In genomic region chr11:19995131-19995530, GRCh38 we compare ENCODE assay signal across 11 cellular contexts.
DNase-seq lines count a peak whose midpoint lies in the region; ATAC-seq, FAIRE-seq and TF ChIP-seq lines count a peak whose summit lies in the region.
"Had no signal": no experiment of that assay in that cellular context is flagged by ENCODE, and none has a peak within 500 bp of the region (broad histone marks: within the 10 kb centered on the region; RNA-seq: fewer than 3 reads in every experiment).

No MANE protein-coding gene starts in this region.

- no TSS peak for BruUV-seq in K562 (replicated peaks; lab: Mats Ljungman, UMichigan)

- peak; percentile 86 for FAIRE-seq in K562 (lab: Jason Lieb, UNC)

- H3K9me3 Mint-ChIP-seq in type B pancreatic cell: peaks cover 5% of the 10 kb centered on the region
- H3K9me3 Mint-ChIP-seq: natural killer cell treated with Interleukin-12 subunit alpha and Interleukin-12 subunit beta and Interleukin-15 and Interleukin-18, amount 100 ng/mL, for 72 hours had no signal

- no peaks in the 10 kb centered on the region for H3K79me2 ChIP-seq in K562 (ENCODE audit: control insufficient read depth, insufficient read depth, low read length)

- H3K9me1 ChIP-seq in K562 (ENCODE audit: control insufficient read depth, insufficient read depth, low read length): no peaks in the 10 kb centered on the region

- H3K27ac ChIP-seq in K562 (ENCODE audit: extremely low read depth, low read depth, low read length) (peak overlapping the region; percentile 32; the same call in 1 of the 3 replicates), right atrium auricular region (peak overlapping the region in 1 of 2 donors; percentile 49)
- H3K27ac ChIP-seq: esophagus muscularis mucosa had no signal

- POLR2A ChIA-PET in K562 (lab: Yijun Ruan, JAX): interaction anchor here (0.8 to 1.2 kb wide), 5 partner anchors 9 to 49 kb away, joined by 3 to 7 read pairs (median 4); no protein-coding TSS in a partner anchor

- peak; percentile 71 for TF ChIP-seq EP300 in K562 (IDR thresholded peaks at IDR 0.05; ENCODE audit: low read length)

- peak overlapping the region; percentile 53; the same call in 1 of the 2 replicates for H2AFZ ChIP-seq in K562 (ENCODE audit: low read depth, low read length)

- H3K27me3 ChIP-seq in K562 (ENCODE audit: control insufficient read depth in 2 of 2, insufficient read depth in 2 of 2, low read length in 2 of 2) (no peaks in the 10 kb centered on the region), right atrium auricular region (no peaks in the 10 kb centered on the region)
- H3K27me3 ChIP-seq: esophagus muscularis mucosa had no signal

- no peaks in the 10 kb centered on the region for H4K20me1 ChIP-seq in K562 (replicated peaks; ENCODE audit: control insufficient read depth, insufficient read depth, low read length)

- TF ChIP-seq POLR2A in K562 (conservative IDR thresholded peaks at IDR 0.05): no peak

- H3K36me3 ChIP-seq in K562 (ENCODE audit: control insufficient read depth, insufficient read depth, low read length) (no peaks in the 10 kb centered on the region), right atrium auricular region (peaks cover 7% of the 10 kb centered on the region)

- H3K4me3 ChIP-seq in K562 (no peak overlapping the region), right atrium auricular region (no peak overlapping the region)
- H3K4me3 ChIP-seq: esophagus muscularis mucosa had no signal

- H3K27ac Mint-ChIP-seq in type B pancreatic cell: peak overlapping the region; percentile 58
- H3K27ac Mint-ChIP-seq: natural killer cell treated with Interleukin-12 subunit alpha and Interleukin-12 subunit beta and Interleukin-15 and Interleukin-18, amount 100 ng/mL, for 72 hours had no signal

- 13% methylated on average over 3 of the region's 3 CpGs for WGBS in K562 (ENCODE audit: insufficient coverage, low coverage, missing lambda C conversion rate)

- no peak for TF ChIP-seq CTCF in K562 (IDR thresholded peaks at IDR 0.05 in 2 of 3, conservative IDR thresholded peaks at IDR 0.05 in 1 of 3; ENCODE audit: insufficient read depth in 2 of 3, low read depth in 1 of 3, low read length in 3 of 3)
- TF ChIP-seq CTCF in right atrium auricular region (IDR thresholded peaks at IDR 0.05): no peak
- no peak for TF ChIP-seq CTCF in type B pancreatic cell (conservative IDR thresholded peaks at IDR 0.05)

- in situ Hi-C loops in K562 (cut with MboI): no loop called here

- peak overlapping the region in 1 of 2 experiments; percentile 20; a peak in 1 of 4 replicates for H3K9ac ChIP-seq in K562 (ENCODE audit: insufficient read depth in 1 of 2, low read depth in 2 of 2, low read length in 2 of 2)

- DNase-seq in HPDE6-E6E7 (ENCODE audit: extremely low spot score) (peak; percentile 66), K562 (ENCODE audit: extremely low read depth in 1 of 4, low spot score in 3 of 4) (peak; percentile 25 to 70 (median 40)), right atrium auricular region (ENCODE audit: low spot score) (peak; percentile 61), type B pancreatic cell (ENCODE audit: extremely low spot score, unreplicated experiment) (no peak), NCI-H1930 (lab: John Stamatoyannopoulos, UW) (no peak)
- DNase-seq: activated gamma-delta T cell treated with Interleukin-2 at 50 U/mL for 16 hours, NCI-H2029 treated with DMSO at 0.1 percent for 48 hours had no signal

- peaks cover 4 to 18% of the 10 kb centered on the region in 2 experiments; a peak in 4 of 5 replicates for H3K4me1 ChIP-seq in K562 (replicated peaks in 1 of 2; ENCODE audit: control insufficient read depth in 2 of 2, insufficient read depth in 2 of 2, low read length in 2 of 2)
- H3K4me1 ChIP-seq in right atrium auricular region: peaks cover 0 to 18% of the 10 kb centered on the region in 2 donors

- intact Hi-C loops in K562 (cut with micrococcal nuclease): no loop called here

- CTCF ChIA-PET in K562 (lab: Yijun Ruan, JAX; ENCODE audit: low intra/inter-chr PET ratio): no interaction called here

- ATAC-seq in K562 (peak; percentile 86), HG02642 (IDR thresholded peaks at IDR 0.05; ENCODE audit: poor library complexity, unreplicated experiment) (no peak), HG03159 (IDR thresholded peaks at IDR 0.05; ENCODE audit: unreplicated experiment) (no peak)
- ATAC-seq: natural killer cell treated with Interleukin-12 subunit alpha and Interleukin-12 subunit beta and Interleukin-15 and Interleukin-18, amount 100 ng/mL, for 72 hours had no signal

- H3K27me3 Mint-ChIP-seq in type B pancreatic cell: no peaks in the 10 kb centered on the region

- H3K36me3 Mint-ChIP-seq in type B pancreatic cell: peaks cover 12% of the 10 kb centered on the region
- H3K36me3 Mint-ChIP-seq: natural killer cell treated with Interleukin-12 subunit alpha and Interleukin-12 subunit beta and Interleukin-15 and Interleukin-18, amount 100 ng/mL, for 72 hours had no signal

- H3K4me3 Mint-ChIP-seq in type B pancreatic cell: peak overlapping the region; percentile 9
- H3K4me3 Mint-ChIP-seq: natural killer cell treated with Interleukin-12 subunit alpha and Interleukin-12 subunit beta and Interleukin-15 and Interleukin-18, amount 100 ng/mL, for 72 hours had no signal

- H3K4me1 Mint-ChIP-seq in type B pancreatic cell (ENCODE audit: unreplicated experiment): peaks cover 45% of the 10 kb centered on the region

- H3K9me3 ChIP-seq in K562 (replicated peaks; ENCODE audit: control insufficient read depth, insufficient read depth, low read depth, low read length) (peaks cover 4% of the 10 kb centered on the region; the same call in 1 of the 2 replicates), right atrium auricular region (no peaks in the 10 kb centered on the region)
- H3K9me3 ChIP-seq: esophagus muscularis mucosa had no signal

- peak in 1 of 2 experiments; percentile 11; a peak in 1 of 4 replicates for TF ChIP-seq RAD21 in K562 (CRISPR knock-in tag; conservative IDR thresholded peaks at IDR 0.05 in 1 of 2, IDR thresholded peaks at IDR 0.05 in 1 of 2)

- peak overlapping the region; percentile 26; the same call in 1 of the 2 replicates for H3K4me2 ChIP-seq in K562 (ENCODE audit: insufficient read depth, low read length)

TF ChIP-seq in K562, 482 proteins besides CTCF, POLR2A, EP300 and RAD21 (continues in another document):
- peak; percentile 66; the same call in 1 of the 2 replicates for TF ChIP-seq ZNF175 (CRISPR knock-in tag; IDR thresholded peaks at IDR 0.05; ENCODE audit: low read depth)
- no peak for TF ChIP-seq CSDE1 (IDR thresholded peaks at IDR 0.05)
- TF ChIP-seq, protein P1, sequence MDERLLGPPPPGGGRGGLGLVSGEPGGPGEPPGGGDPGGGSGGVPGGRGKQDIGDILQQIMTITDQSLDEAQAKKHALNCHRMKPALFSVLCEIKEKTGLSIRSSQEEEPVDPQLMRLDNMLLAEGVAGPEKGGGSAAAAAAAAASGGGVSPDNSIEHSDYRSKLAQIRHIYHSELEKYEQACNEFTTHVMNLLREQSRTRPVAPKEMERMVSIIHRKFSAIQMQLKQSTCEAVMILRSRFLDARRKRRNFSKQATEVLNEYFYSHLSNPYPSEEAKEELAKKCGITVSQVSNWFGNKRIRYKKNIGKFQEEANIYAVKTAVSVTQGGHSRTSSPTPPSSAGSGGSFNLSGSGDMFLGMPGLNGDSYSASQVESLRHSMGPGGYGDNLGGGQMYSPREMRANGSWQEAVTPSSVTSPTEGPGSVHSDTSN (CRISPR knock-in tag; IDR thresholded peaks at IDR 0.05; ENCODE audit: low read depth): no peak
- TF ChIP-seq, protein P1 (tag; conservative IDR thresholded peaks at IDR 0.05; ENCODE audit: low read depth): peak; percentile 48; the same call in 1 of the 2 replicates
- peak; percentile 90 for TF ChIP-seq ARID1B (IDR thresholded peaks at IDR 0.05)
- TF ChIP-seq YBX1 (IDR thresholded peaks at IDR 0.05): no peak
- 0 out of 2 replicates have a peak, but pooled peaks have one; percentile 36 for TF ChIP-seq MAFG (tag; conservative IDR thresholded peaks at IDR 0.05)
- TF ChIP-seq, protein P2, sequence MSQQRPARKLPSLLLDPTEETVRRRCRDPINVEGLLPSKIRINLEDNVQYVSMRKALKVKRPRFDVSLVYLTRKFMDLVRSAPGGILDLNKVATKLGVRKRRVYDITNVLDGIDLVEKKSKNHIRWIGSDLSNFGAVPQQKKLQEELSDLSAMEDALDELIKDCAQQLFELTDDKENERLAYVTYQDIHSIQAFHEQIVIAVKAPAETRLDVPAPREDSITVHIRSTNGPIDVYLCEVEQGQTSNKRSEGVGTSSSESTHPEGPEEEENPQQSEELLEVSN (IDR thresholded peaks at IDR 0.05; ENCODE audit: borderline replicate concordance in 1 of 2, extremely low read depth in 1 of 2, insufficient read depth in 1 of 2, insufficient read length in 1 of 2, low read depth in 1 of 2, low read length in 1 of 2, poor library complexity in 1 of 2, severe bottlenecking in 1 of 2): no peak
- TF ChIP-seq CREM (IDR thresholded peaks at IDR 0.05; ENCODE audit: low read depth): peak; percentile 82
- TF ChIP-seq CBFA2T3 (IDR thresholded peaks at IDR 0.05): peak; percentile 85
- TF ChIP-seq GABPB1 (CRISPR knock-in tag; IDR thresholded peaks at IDR 0.05): peak; percentile 40; the same call in 1 of the 2 replicates
- TF ChIP-seq PKNOX1 (IDR thresholded peaks at IDR 0.05): peak; percentile 59
- peak; percentile 68; the same call in 1 of the 2 replicates for TF ChIP-seq SMAD4 (CRISPR knock-in tag; conservative IDR thresholded peaks at IDR 0.05)
- peak; percentile 86 for TF ChIP-seq DPF2 (IDR thresholded peaks at IDR 0.05)

Comparison
In these comparisons a context has a peak if more than half of its experiments do, and no peak if none do; other contexts are left out.
1. DNase-seq: peak in HPDE6-E6E7 (single experiment), K562 (4 of 4) and right atrium auricular region (single experiment); none in type B pancreatic cell (single experiment) and NCI-H1930 (0 of 2).